Comparison of ENCODE assay signal across 8 cellular contexts in genomic region chr7:138478499-138478908, GRCh38. TPM values are rescaled to one million over a fixed set of nuclear protein-coding genes. Genes with fewer than 3 reads are reported as not detected.
A peak's percentile ranks its signal among the peaks of the same experiment; 100 is the strongest.
DNase-seq lines count a peak whose midpoint lies in the region; ATAC-seq and FAIRE-seq lines count a peak whose summit lies in the region.

No MANE protein-coding gene starts in this region.

- no peak for FAIRE-seq in small intestine (lab: Jason Lieb, UNC)

- no peak overlapping the region for H3K4me3 ChIP-seq in small intestine (ENCODE audit: low read depth in 1 of 2, low read length in 2 of 2)

- ATAC-seq in HG02852 (IDR thresholded peaks at IDR 0.05; ENCODE audit: unreplicated experiment) = peak; percentile 67

- no peaks in the 10 kb centered on the region for H3K9me3 ChIP-seq in small intestine (ENCODE audit: control insufficient read depth, low read depth)

- H3K27me3 ChIP-seq in small intestine (ENCODE audit: control insufficient read depth in 2 of 2, insufficient read depth in 2 of 2, low read length in 2 of 2) = no peaks in the 10 kb centered on the region

- H3K27ac ChIP-seq in small intestine (ENCODE audit: low read depth in 1 of 2, low read length in 1 of 2) = no peak overlapping the region

- DNase-seq in NCI-H2107 treated with DMSO at 0.1 percent for 48 hours (lab: John Stamatoyannopoulos, UW; ENCODE audit: unreplicated experiment) = peak; percentile 36
- no peak for DNase-seq in NCI-H2107 (lab: John Stamatoyannopoulos, UW)
- peak; percentile 75 for DNase-seq in NCI-H345 (lab: John Stamatoyannopoulos, UW)
- DNase-seq in small intestine = peak; percentile 74
- no peak for DNase-seq in cerebellum (ENCODE audit: low spot score)
- no peak for DNase-seq in NCI-H524 treated with DMSO at 0.1 percent for 48 hours (lab: John Stamatoyannopoulos, UW)
- DNase-seq in C1 segment of cervical spinal cord (lab: John Stamatoyannopoulos, UW) = no peak

- peaks cover 2 to 8% of the 10 kb centered on the region in 2 donors for H3K4me1 ChIP-seq in small intestine (ENCODE audit: control insufficient read depth in 2 of 2, insufficient read depth in 1 of 2, low read depth in 1 of 2, low read length in 1 of 2)

- no peaks in the 10 kb centered on the region for H3K36me3 ChIP-seq in small intestine (ENCODE audit: control insufficient read depth in 2 of 2, insufficient read depth in 2 of 2, low read length in 2 of 2)

- 6 to 58% (median 22%) methylated on average over 1 of the region's 1 CpG for WGBS in small intestine, 3 donors

RNA-seq across cellular contexts. Expression of gene TRIM24, which starts 18.4 kb away (rescaled TPM):
- 10 to 100 TPM in 1 of 3 donors, 1 to 10 TPM in 2; 5.8 to 13.5 (median 6.2) TPM for polyA plus RNA-seq in small intestine
- total RNA-seq in cerebellum = 38.0 TPM

Comparison
In these comparisons a context has a peak if more than half of its experiments do, and no peak if none do; other contexts are left out.
1. DNase-seq: peak in NCI-H2107 treated with DMSO at 0.1 percent for 48 hours (single experiment), NCI-H345 (single experiment) and small intestine (single experiment); none in NCI-H2107 (single experiment), cerebellum (single experiment), NCI-H524 treated with DMSO at 0.1 percent for 48 hours (single experiment) and C1 segment of cervical spinal cord (0 of 14).